ENCODE assay signal across 1 cellular context in genomic region chr19:30073152-30074000, GRCh38.
TF ChIP-seq lines count a peak whose summit lies in the region.

No MANE protein-coding gene starts in this region.

TF ChIP-seq in IMR-90, 13 proteins besides CTCF, POLR2A, EP300 and RAD21 (continued from another document):
- TF ChIP-seq MXI1 (IDR thresholded peaks at IDR 0.05; ENCODE audit: borderline replicate concordance, low read depth, low read length) (no peak), CEBPB (IDR thresholded peaks at IDR 0.05; ENCODE audit: low read depth, low read length) (no peak), CHD1 (IDR thresholded peaks at IDR 0.05; ENCODE audit: low read depth, low read length) (no peak), RFX5 (IDR thresholded peaks at IDR 0.05; ENCODE audit: low read depth, low read length) (no peak), FOS (IDR thresholded peaks at IDR 0.05; ENCODE audit: low read depth, low read length) (no peak), BHLHE40 (IDR thresholded peaks at IDR 0.05; ENCODE audit: low read depth, low read length) (no peak), RCOR1 (IDR thresholded peaks at IDR 0.05; ENCODE audit: insufficient replicate concordance, low read length) (no peak)
